Comparison of ENCODE assay signal across 17 cellular contexts in the genomic region with DNA sequence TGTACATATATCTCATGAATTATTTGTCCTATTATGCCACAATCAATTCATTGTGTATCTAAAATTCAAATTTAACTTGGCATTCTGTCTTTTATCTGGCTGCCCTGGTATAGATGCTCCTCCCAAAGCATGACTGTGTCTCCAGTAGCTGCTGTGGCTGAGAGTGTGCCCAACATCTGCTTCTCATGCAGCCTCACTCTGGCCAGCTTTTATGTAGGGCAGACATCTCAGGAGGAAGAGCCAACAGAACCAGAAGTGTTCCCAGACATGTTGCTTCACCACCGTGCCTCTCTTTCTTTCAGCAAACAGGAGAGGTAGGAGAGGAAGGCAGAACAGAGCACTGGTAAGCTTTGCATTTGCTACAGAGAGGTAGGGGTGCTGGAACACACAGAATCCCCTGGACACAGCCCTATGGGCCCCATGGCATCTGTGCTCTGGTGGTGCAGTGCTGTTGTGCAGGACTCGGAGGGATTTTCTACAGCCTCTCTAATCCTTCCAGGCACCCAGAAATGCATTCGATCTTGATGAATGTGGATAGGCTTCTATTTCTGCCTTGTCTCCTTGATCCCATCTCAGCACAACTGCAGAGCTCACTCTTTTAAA.
DNase-seq lines count a peak whose midpoint lies in the region; ATAC-seq, FAIRE-seq and TF ChIP-seq lines count a peak whose summit lies in the region.
"Had no signal": no experiment of that assay in that cellular context is flagged by ENCODE, and none has a peak within 500 bp of the region (broad histone marks: within the 10 kb centered on the region; RNA-seq: fewer than 3 reads in every experiment).

No MANE protein-coding gene starts in this region.

- H3K27ac Mint-ChIP-seq in astrocyte (ENCODE audit: unreplicated experiment), result no peak overlapping the region
- H3K27ac Mint-ChIP-seq in natural killer cell treated with Interleukin-12 subunit alpha and Interleukin-12 subunit beta and Interleukin-15 and Interleukin-18, amount 100 ng/mL, for 72 hours, result peak overlapping the region in 1 of 2 donors; percentile 55
- H3K27ac Mint-ChIP-seq: activated CD8-positive, alpha-beta T cell treated with anti-CD3 and anti-CD28 coated beads for 36 hours; activated naive CD4-positive, alpha-beta T cell treated with anti-CD3 and anti-CD28 coated beads for 36 hours had no signal

- H3K4me1 Mint-ChIP-seq in astrocyte (ENCODE audit: low read depth, unreplicated experiment), result peaks cover 13% of the 10 kb centered on the region
- peaks cover 20 to 26% of the 10 kb centered on the region in 2 donors for H3K4me1 Mint-ChIP-seq in natural killer cell treated with Interleukin-12 subunit alpha and Interleukin-12 subunit beta and Interleukin-15 and Interleukin-18, amount 100 ng/mL, for 72 hours (ENCODE audit: low read depth in 2 of 2)
- H3K4me1 Mint-ChIP-seq: nephron progenitor cell had no signal

- TF ChIP-seq EP300 in HepG2 (IDR thresholded peaks at IDR 0.05; ENCODE audit: low read depth in 2 of 2, low read length in 2 of 2) (no peak), HepG2 (CRISPR knock-in tag; IDR thresholded peaks at IDR 0.05; ENCODE audit: borderline replicate concordance) (no peak)

- CTCF ChIA-PET in HepG2 (lab: Yijun Ruan, JAX; ENCODE audit: low intra/inter-chr PET ratio, low total read pairs), result no interaction called here

- H3K4me1 ChIP-seq in astrocyte (ENCODE audit: insufficient read depth, low read length) (no peaks in the 10 kb centered on the region), HepG2 (ENCODE audit: insufficient read depth, low read length) (peaks cover 13% of the 10 kb centered on the region)
- H3K4me1 ChIP-seq: uterus had no signal

- no peak overlapping the region for H3K27ac ChIP-seq in astrocyte (ENCODE audit: low read depth, low read length)
- no peak overlapping the region for H3K27ac ChIP-seq in HepG2 (ENCODE audit: extremely low read length, insufficient read depth, low read length)
- H3K27ac ChIP-seq: uterus had no signal

- H3K9ac ChIP-seq in astrocyte (ENCODE audit: low read length) (no peak overlapping the region), HepG2 (ENCODE audit: insufficient read depth, low read depth, low read length) (no peak overlapping the region)

- ATAC-seq in left cardiac atrium, result peak in 1 of 2 donors; percentile 87
- no peak for ATAC-seq in Right ventricle myocardium inferior
- peak; percentile 63 for ATAC-seq in HepG2
- no peak for ATAC-seq in HG03342 (IDR thresholded peaks at IDR 0.05; ENCODE audit: unreplicated experiment)
- ATAC-seq in natural killer cell treated with Interleukin-12 subunit alpha and Interleukin-12 subunit beta and Interleukin-15 and Interleukin-18, amount 100 ng/mL, for 72 hours, result no peak
- ATAC-seq: activated CD8-positive, alpha-beta T cell treated with anti-CD3 and anti-CD28 coated beads for 36 hours had no signal

- H4K20me1 ChIP-seq in astrocyte (ENCODE audit: insufficient read depth, low read length) (no peaks in the 10 kb centered on the region), HepG2 (ENCODE audit: insufficient read depth, low read length) (no peaks in the 10 kb centered on the region)

- FAIRE-seq in astrocyte (lab: Jason Lieb, UNC) (no peak), HepG2 (lab: Jason Lieb, UNC) (no peak), frontal cortex (lab: Jason Lieb, UNC) (no peak)

- TF ChIP-seq POLR2A in HepG2 (IDR thresholded peaks at IDR 0.05; ENCODE audit: insufficient read depth in 1 of 2, low read depth in 2 of 2, low read length in 2 of 2), result no peak

- DNase-seq in left cardiac atrium (peak; percentile 20), Right ventricle myocardium inferior (ENCODE audit: missing footprints) (no peak), astrocyte (ENCODE audit: low read depth) (no peak), HepG2 (ENCODE audit: low spot score) (no peak), frontal cortex (ENCODE audit: low spot score in 2 of 2) (no peak)
- no peak for DNase-seq in natural killer cell treated with Interleukin-12 subunit alpha and Interleukin-12 subunit beta and Interleukin-15 and Interleukin-18, amount 100 ng/mL, for 72 hours (ENCODE audit: low spot score)
- no peak for DNase-seq in stimulated activated CD4-positive, alpha-beta T cell treated with anti-CD3 and anti-CD28 coated beads, Interleukin-15, amount 100 ng/mL, for 24 hours
- DNase-seq: activated CD8-positive, alpha-beta T cell treated with anti-CD3 and anti-CD28 coated beads for 36 hours; activated naive CD4-positive, alpha-beta T cell treated with anti-CD3 and anti-CD28 coated beads for 36 hours; central memory CD4-positive, alpha-beta T cell; DND-41; KG1; NCI-H2107; nephron progenitor cell; stimulated activated CD8-positive, alpha-beta memory T cell treated with anti-CD3 and anti-CD28 coated beads, Interleukin-4, amount 100 ng/mL, for 48 hours; uterus had no signal

- TF ChIP-seq CTCF in astrocyte (IDR thresholded peaks at IDR 0.05; ENCODE audit: insufficient read depth, low read depth, low read length) (no peak), HepG2 (CRISPR knock-in tag; IDR thresholded peaks at IDR 0.05) (no peak)

- no peaks in the 10 kb centered on the region for H3K27me3 Mint-ChIP-seq in astrocyte (ENCODE audit: low read depth, unreplicated experiment)
- no peaks in the 10 kb centered on the region for H3K27me3 Mint-ChIP-seq in natural killer cell treated with Interleukin-12 subunit alpha and Interleukin-12 subunit beta and Interleukin-15 and Interleukin-18, amount 100 ng/mL, for 72 hours

- H2AFZ ChIP-seq in astrocyte (ENCODE audit: low read depth, low read length), result peak overlapping the region; percentile 32
- no peak overlapping the region for H2AFZ ChIP-seq in HepG2 (ENCODE audit: low read length)

- no peaks in the 10 kb centered on the region for H3K9me3 ChIP-seq in astrocyte (ENCODE audit: insufficient read depth, low read depth, low read length)
- no peaks in the 10 kb centered on the region for H3K9me3 ChIP-seq in HepG2 (ENCODE audit: low read length)
- H3K9me3 ChIP-seq: uterus had no signal

- BruUV-seq in HepG2 (replicated peaks; lab: Mats Ljungman, UMichigan), result no TSS peak

- TF ChIP-seq RAD21 in HepG2 (CRISPR knock-in tag; IDR thresholded peaks at IDR 0.05), result no peak

- intact Hi-C loops in left cardiac atrium (cut with DNase I) (no loop called here), Right ventricle myocardium inferior (cut with DNase I) (no loop called here), HepG2 (cut with micrococcal nuclease; ENCODE audit: unreplicated experiment) (no loop called here)

- no peak overlapping the region for H3K4me3 Mint-ChIP-seq in astrocyte (ENCODE audit: unreplicated experiment)
- no peak overlapping the region for H3K4me3 Mint-ChIP-seq in natural killer cell treated with Interleukin-12 subunit alpha and Interleukin-12 subunit beta and Interleukin-15 and Interleukin-18, amount 100 ng/mL, for 72 hours
- H3K4me3 Mint-ChIP-seq: activated CD8-positive, alpha-beta T cell treated with anti-CD3 and anti-CD28 coated beads for 36 hours; activated naive CD4-positive, alpha-beta T cell treated with anti-CD3 and anti-CD28 coated beads for 36 hours; nephron progenitor cell had no signal

- POLR2A ChIA-PET in HepG2 (lab: Yijun Ruan, JAX), result no interaction called here

- H3K36me3 Mint-ChIP-seq in astrocyte (ENCODE audit: low read depth, unreplicated experiment), result peaks cover 8% of the 10 kb centered on the region
- no peaks in the 10 kb centered on the region for H3K36me3 Mint-ChIP-seq in natural killer cell treated with Interleukin-12 subunit alpha and Interleukin-12 subunit beta and Interleukin-15 and Interleukin-18, amount 100 ng/mL, for 72 hours

- H3K4me2 ChIP-seq in astrocyte (ENCODE audit: low read length), result no peak overlapping the region
- H3K4me2 ChIP-seq in HepG2 (ENCODE audit: low read depth, low read length), result no peak overlapping the region

- H3K27me3 ChIP-seq in astrocyte (ENCODE audit: insufficient read depth, low read length) (no peaks in the 10 kb centered on the region), HepG2 (ENCODE audit: control insufficient read depth in 1 of 2, insufficient read depth in 2 of 2, low read length in 2 of 2) (no peaks in the 10 kb centered on the region)
- H3K27me3 ChIP-seq: uterus had no signal

- H3K4me3 ChIP-seq in astrocyte (ENCODE audit: insufficient read depth, low read depth, low read length), result no peak overlapping the region
- no peak overlapping the region for H3K4me3 ChIP-seq in HepG2 (replicated peaks in 1 of 3; ENCODE audit: insufficient read depth in 1 of 3, low read depth in 2 of 3, low read length in 3 of 3)
- H3K4me3 ChIP-seq: uterus had no signal

- 39% methylated on average over 3 of the region's 3 CpGs for WGBS in HepG2 (ENCODE audit: low lambda C conversion rate)

- in situ Hi-C loops in HepG2 (cut with HindIII; ENCODE audit: extremely low pct_ligation_motif_present, low pct_unique_long_range_greater_than_20kb), result no loop called here

- H3K9me3 Mint-ChIP-seq in astrocyte (ENCODE audit: unreplicated experiment), result peaks cover 9% of the 10 kb centered on the region
- H3K9me3 Mint-ChIP-seq in natural killer cell treated with Interleukin-12 subunit alpha and Interleukin-12 subunit beta and Interleukin-15 and Interleukin-18, amount 100 ng/mL, for 72 hours, result no peaks in the 10 kb centered on the region
- H3K9me3 Mint-ChIP-seq: activated CD8-positive, alpha-beta T cell treated with anti-CD3 and anti-CD28 coated beads for 36 hours; activated naive CD4-positive, alpha-beta T cell treated with anti-CD3 and anti-CD28 coated beads for 36 hours had no signal

- no peaks in the 10 kb centered on the region for H3K79me2 ChIP-seq in astrocyte (ENCODE audit: insufficient read depth, low read length)
- no peaks in the 10 kb centered on the region for H3K79me2 ChIP-seq in HepG2 (ENCODE audit: insufficient read depth, low read length)

- H3K36me3 ChIP-seq in astrocyte (ENCODE audit: insufficient read depth, low read length) (no peaks in the 10 kb centered on the region), HepG2 (replicated peaks in 1 of 2; ENCODE audit: control insufficient read depth in 1 of 2, insufficient read depth in 2 of 2, low read length in 2 of 2) (no peaks in the 10 kb centered on the region)
- H3K36me3 ChIP-seq: uterus had no signal

TF ChIP-seq in HepG2, 621 proteins besides CTCF, POLR2A, EP300 and RAD21 (continues in another document):
- no peak for TF ChIP-seq MED13 (CRISPR knock-in tag; IDR thresholded peaks at IDR 0.05)
